In the genomic region with DNA sequence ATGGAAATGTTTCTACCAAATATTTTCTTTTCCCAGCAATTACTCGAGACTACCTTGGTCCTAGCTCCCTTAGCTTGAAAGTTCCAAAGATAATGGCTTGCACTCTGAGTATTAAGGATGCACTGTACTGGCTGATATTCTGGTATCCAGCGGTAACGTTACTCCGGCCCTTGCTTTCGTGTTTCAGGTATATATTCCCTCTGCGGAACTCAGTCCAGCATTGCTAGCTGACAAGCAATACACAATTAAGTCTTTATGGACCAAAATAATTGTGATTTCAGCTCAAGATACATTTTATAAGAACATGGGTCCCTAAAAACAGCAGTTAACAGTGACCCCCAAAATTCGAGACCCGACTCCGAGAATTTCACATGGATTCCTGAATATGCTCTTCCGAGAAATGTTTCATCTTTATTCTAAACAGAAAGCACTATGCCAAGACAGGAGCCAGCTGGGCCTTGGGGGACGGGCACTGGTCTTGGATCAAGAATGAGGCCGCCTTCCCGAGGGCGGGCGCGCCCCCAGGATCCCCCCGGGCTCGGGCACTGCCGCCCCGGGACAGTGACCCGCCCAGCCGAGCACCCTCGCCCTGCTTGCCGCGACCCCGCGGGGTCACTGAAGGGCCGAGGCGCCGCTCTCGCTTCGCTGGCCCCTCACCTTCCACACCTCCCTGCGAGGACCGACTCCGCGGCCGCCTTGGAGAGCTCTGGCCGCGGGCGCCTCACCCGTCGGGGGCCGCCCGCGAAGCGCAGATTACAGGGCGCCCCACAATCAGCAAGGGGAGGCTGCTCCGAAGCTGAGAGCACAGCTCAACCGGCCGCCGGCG, we compare ENCODE assay signal across 8 cellular contexts. TPM values are rescaled to one million over a fixed set of nuclear protein-coding genes. Genes with fewer than 3 reads are reported as not detected.
DNase-seq lines count a peak whose midpoint lies in the region; ATAC-seq and TF ChIP-seq lines count a peak whose summit lies in the region.

No MANE protein-coding gene starts in this region.

- peak overlapping the region; percentile 97 for H3K4me3 Mint-ChIP-seq in CD4-positive, alpha-beta T cell
- H3K4me3 Mint-ChIP-seq in activated T-helper 2 cell treated with anti-CD3 and anti-CD28 coated beads, Interferon-gamma antibody, Interleukin-2, Interleukin-4, amounts not matched to agents 10 μg/mL and 5 μg/mL and 100 μg/mL, durations not matched to agents 14 hours and 24 hours and 36 hours (ENCODE audit: low read depth): peak overlapping the region; percentile 86

- CTCF ChIA-PET in CD4-positive, alpha-beta T cell (lab: Charles Lee): interaction anchor here (0.6 to 2.2 kb wide), 4 partner anchors 26 to 1421 kb away, joined by 3 to 6 read pairs (median 4); a partner anchor contains a TSS

- peaks cover 56% of the 10 kb centered on the region for H3K4me1 Mint-ChIP-seq in CD4-positive, alpha-beta T cell (ENCODE audit: low read depth)
- H3K4me1 Mint-ChIP-seq in activated T-helper 2 cell treated with anti-CD3 and anti-CD28 coated beads, Interferon-gamma antibody, Interleukin-2, Interleukin-4, amounts not matched to agents 10 μg/mL and 5 μg/mL and 100 μg/mL, durations not matched to agents 14 hours and 24 hours and 36 hours (ENCODE audit: low read depth): peaks cover 52% of the 10 kb centered on the region

- in situ Hi-C loops in GM13976 (cut with MboI; ENCODE audit: low sequenced_read_pairs, unreplicated experiment): no loop called here

- no peak for TF ChIP-seq CTCF in CD4-positive, alpha-beta T cell (IDR thresholded peaks at IDR 0.05)
- TF ChIP-seq CTCF in cardiac muscle cell (IDR thresholded peaks at IDR 0.05; ENCODE audit: low read depth, low read length) (no peak), GM13976 (IDR thresholded peaks at IDR 0.05; ENCODE audit: borderline replicate concordance, control extremely low read depth, extremely low read depth, insufficient read depth, missing control alignments) (no peak)

- peak overlapping the region; percentile 85 for H3K4me3 ChIP-seq in cardiac muscle cell

- ATAC-seq in CD4-positive, alpha-beta T cell (ENCODE audit: poor library complexity): no peak
- ATAC-seq in GM21360 (IDR thresholded peaks at IDR 0.05; ENCODE audit: unreplicated experiment) (peak; percentile 11), HG03342 (IDR thresholded peaks at IDR 0.05; ENCODE audit: unreplicated experiment) (no peak)

- peak overlapping the region; percentile 99 for H3K27ac Mint-ChIP-seq in CD4-positive, alpha-beta T cell
- peak overlapping the region; percentile 92 for H3K27ac Mint-ChIP-seq in activated T-helper 2 cell treated with anti-CD3 and anti-CD28 coated beads, Interferon-gamma antibody, Interleukin-2, Interleukin-4, amounts not matched to agents 10 μg/mL and 5 μg/mL and 100 μg/mL, durations not matched to agents 14 hours and 24 hours and 36 hours

- no peaks in the 10 kb centered on the region for H3K9me3 Mint-ChIP-seq in CD4-positive, alpha-beta T cell
- no peaks in the 10 kb centered on the region for H3K9me3 Mint-ChIP-seq in activated T-helper 2 cell treated with anti-CD3 and anti-CD28 coated beads, Interferon-gamma antibody, Interleukin-2, Interleukin-4, amounts not matched to agents 10 μg/mL and 5 μg/mL and 100 μg/mL, durations not matched to agents 14 hours and 24 hours and 36 hours

- DNase-seq in CD4-positive, alpha-beta T cell: peak in 1 of 10 experiments; percentile 14
- DNase-seq in Kasumi-1 (lab: John Stamatoyannopoulos, UW): peak; percentile 31 to 36
- no peak for DNase-seq in activated T-helper 2 cell treated with anti-CD3 and anti-CD28 coated beads, Interferon-gamma antibody, Interleukin-2, Interleukin-4, amounts not matched to agents 10 μg/mL and 5 μg/mL and 100 μg/mL, durations not matched to agents 14 hours and 24 hours and 36 hours (ENCODE audit: low spot score)
- peak; percentile 29 to 55 for DNase-seq in cardiac muscle cell (ENCODE audit: low read depth in 1 of 2, low spot score in 1 of 2)
- peak; percentile 39 for DNase-seq in pons (ENCODE audit: low spot score)
- no peak for DNase-seq in GM13976 (ENCODE audit: low spot score)

- no peaks in the 10 kb centered on the region for H3K27me3 Mint-ChIP-seq in CD4-positive, alpha-beta T cell
- peaks cover 5% of the 10 kb centered on the region for H3K27me3 Mint-ChIP-seq in activated T-helper 2 cell treated with anti-CD3 and anti-CD28 coated beads, Interferon-gamma antibody, Interleukin-2, Interleukin-4, amounts not matched to agents 10 μg/mL and 5 μg/mL and 100 μg/mL, durations not matched to agents 14 hours and 24 hours and 36 hours (ENCODE audit: low read depth)

- no peaks in the 10 kb centered on the region for H3K9me3 ChIP-seq in CD4-positive, alpha-beta T cell (ENCODE audit: control insufficient read depth, low read length)
- H3K9me3 ChIP-seq in cardiac muscle cell (ENCODE audit: low read depth): no peaks in the 10 kb centered on the region

- peak overlapping the region; percentile 98 for H3K27ac ChIP-seq in CD4-positive, alpha-beta T cell (ENCODE audit: low read depth, low read length)
- H3K27ac ChIP-seq in cardiac muscle cell: peak overlapping the region; percentile 96

- H3K36me3 Mint-ChIP-seq in CD4-positive, alpha-beta T cell (ENCODE audit: low read depth): peaks cover 21% of the 10 kb centered on the region
- peaks cover 13% of the 10 kb centered on the region for H3K36me3 Mint-ChIP-seq in activated T-helper 2 cell treated with anti-CD3 and anti-CD28 coated beads, Interferon-gamma antibody, Interleukin-2, Interleukin-4, amounts not matched to agents 10 μg/mL and 5 μg/mL and 100 μg/mL, durations not matched to agents 14 hours and 24 hours and 36 hours (ENCODE audit: low read depth)

- H3K4me1 ChIP-seq in cardiac muscle cell (ENCODE audit: low read depth): peaks cover 11% of the 10 kb centered on the region

- H3K36me3 ChIP-seq in cardiac muscle cell: peaks cover 7% of the 10 kb centered on the region

- intact Hi-C loops in CD4-positive, alpha-beta T cell (cut with DNase I, micrococcal nuclease): loop anchor here (2.0 to 10.0 kb wide), 12 partner anchors 98 to 1958 kb away; a partner anchor contains a TSS
- intact Hi-C loops in activated T-helper 2 cell treated with anti-CD3 and anti-CD28 coated beads, Interferon-gamma antibody, Interleukin-2, Interleukin-4, amounts not matched to agents 10 μg/mL and 5 μg/mL and 100 μg/mL, durations not matched to agents 14 hours and 24 hours and 36 hours (cut with micrococcal nuclease): loop anchor here (1.0 to 5.0 kb wide), 7 partner anchors 98 to 846 kb away; a partner anchor contains a TSS

- no peaks in the 10 kb centered on the region for H3K27me3 ChIP-seq in CD4-positive, alpha-beta T cell (ENCODE audit: control insufficient read depth, insufficient read depth, low read length)
- H3K27me3 ChIP-seq in cardiac muscle cell: no peaks in the 10 kb centered on the region

- POLR2A ChIA-PET in CD4-positive, alpha-beta T cell (lab: Charles Lee): interaction anchor here (0.7 to 4.5 kb wide), 23 partner anchors 9 to 1888 kb away, joined by 3 to 43 read pairs (median 5); a partner anchor contains a TSS

RNA-seq across cellular contexts. Expression of a gene that starts 0.7 kb away (rescaled TPM):
- 1 to 10 TPM; 3.5 to 3.6 TPM for total RNA-seq in CD4-positive, alpha-beta T cell
- total RNA-seq in activated T-helper 2 cell treated with anti-CD3 and anti-CD28 coated beads, Interferon-gamma antibody, Interleukin-2, Interleukin-4, amounts not matched to agents 10 μg/mL and 5 μg/mL and 100 μg/mL, durations not matched to agents 14 hours and 24 hours and 36 hours: 9.5 and 10.2 TPM in 2 replicates
- 4.6 and 7.5 TPM in 2 replicates for total RNA-seq in cardiac muscle cell
- polyA plus RNA-seq in cardiac muscle cell: 7.7 and 9.4 TPM in 2 replicates

Comparison
In these comparisons a context has a peak if more than half of its experiments do, and no peak if none do; other contexts are left out.
1. DNase-seq: peak in Kasumi-1 (2 of 2), cardiac muscle cell (2 of 2) and pons (single experiment); none in activated T-helper 2 cell treated with anti-CD3 and anti-CD28 coated beads, Interferon-gamma antibody, Interleukin-2, Interleukin-4, amounts not matched to agents 10 μg/mL and 5 μg/mL and 100 μg/mL, durations not matched to agents 14 hours and 24 hours and 36 hours (single experiment) and GM13976 (single experiment).